In genomic region chr1:171218661-171219060, GRCh38 we compare ENCODE assay signal across 1 cellular context.
TF ChIP-seq lines count a peak whose summit lies in the region.

No MANE protein-coding gene starts in this region.

TF ChIP-seq in GM23338, 12 proteins besides CTCF, POLR2A, EP300 and RAD21:
- TF ChIP-seq STAT1 (IDR thresholded peaks at IDR 0.05; ENCODE audit: unreplicated experiment): no peak
- TF ChIP-seq ZNF331 (CRISPR knock-in tag; IDR thresholded peaks at IDR 0.05; ENCODE audit: low read depth): no peak
- TF ChIP-seq CREB1 (CRISPR knock-in tag; IDR thresholded peaks at IDR 0.05; ENCODE audit: low read depth): no peak
- no peak for TF ChIP-seq REST (IDR thresholded peaks at IDR 0.05; ENCODE audit: unreplicated experiment)
- TF ChIP-seq EZH2 (IDR thresholded peaks at IDR 0.05; ENCODE audit: low read depth, unreplicated experiment): no peak
- TF ChIP-seq EZH2phosphoT487 (IDR thresholded peaks at IDR 0.05; ENCODE audit: unreplicated experiment): no peak
- TF ChIP-seq ZNF462 (CRISPR knock-in tag; IDR thresholded peaks at IDR 0.05): no peak
- TF ChIP-seq NANOG (IDR thresholded peaks at IDR 0.05; ENCODE audit: borderline replicate concordance): no peak
- no peak for TF ChIP-seq ETS1 (IDR thresholded peaks at IDR 0.05)
- TF ChIP-seq ZNF114 (CRISPR knock-in tag; IDR thresholded peaks at IDR 0.05): no peak
- no peak for TF ChIP-seq POLR2AphosphoS5 (IDR thresholded peaks at IDR 0.05; ENCODE audit: low read depth)
